ENCODE assay signal across 36 cellular contexts in genomic region chr22:22196833-22197477, GRCh38. TPM values are rescaled to one million over a fixed set of nuclear protein-coding genes. Genes with fewer than 3 reads are reported as not detected.
"Had no signal": no experiment of that assay in that cellular context is flagged by ENCODE, and none has a peak within 500 bp of the region (broad histone marks: within the 10 kb centered on the region; RNA-seq: fewer than 3 reads in every experiment).

No MANE protein-coding gene starts in this region.

- ATAC-seq: activated T-cell treated with anti-CD3 and anti-CD28 coated beads, Interleukin-2, amount 50 U/mL, for 4 hours; activated T-helper 17 cell treated with anti-CD3 and anti-CD28 coated beads, Interleukin-2, amount 50 U/mL, for 72 hours; foreskin keratinocyte; left lung; sciatic nerve; stimulated activated effector memory CD8-positive, alpha-beta T cell treated with anti-CD3 and anti-CD28 coated beads, Interleukin-12 subunit alpha, Interleukin-12 subunit beta, amount 100 ng/mL, for 72 hours; upper lobe of right lung had no signal

- H3K27ac Mint-ChIP-seq: activated CD4-positive, alpha-beta memory T cell treated with anti-CD3 and anti-CD28 coated beads, Interleukin-2, amount 10 ng/mL, durations not matched to agents 7 days and 5 days; activated CD4-positive, alpha-beta T cell treated with anti-CD3 and anti-CD28 coated beads, Interleukin-2, amount 10 ng/mL, durations not matched to agents 7 days and 5 days; activated T-helper 17 cell treated with anti-CD3 and anti-CD28 coated beads, Interleukin-2, amount 50 U/mL, for 72 hours; endodermal cell; nephron; stimulated activated effector memory CD8-positive, alpha-beta T cell treated with anti-CD3 and anti-CD28 coated beads, Interleukin-12 subunit alpha, Interleukin-12 subunit beta, amount 100 ng/mL, for 72 hours had no signal

- H3K9me3 Mint-ChIP-seq: activated CD4-positive, alpha-beta memory T cell treated with anti-CD3 and anti-CD28 coated beads, Interleukin-2, amount 10 ng/mL, durations not matched to agents 7 days and 5 days; activated CD4-positive, alpha-beta T cell treated with anti-CD3 and anti-CD28 coated beads, Interleukin-2, amount 10 ng/mL, durations not matched to agents 7 days and 5 days; activated T-cell treated with anti-CD3 and anti-CD28 coated beads, Interleukin-2, amount 50 U/mL, for 4 hours; activated T-helper 17 cell treated with anti-CD3 and anti-CD28 coated beads, Interleukin-2, amount 50 U/mL, for 72 hours; endodermal cell; stimulated activated effector memory CD8-positive, alpha-beta T cell treated with anti-CD3 and anti-CD28 coated beads, Interleukin-12 subunit alpha, Interleukin-12 subunit beta, amount 100 ng/mL, for 72 hours had no signal

- H3K4me3 Mint-ChIP-seq: activated CD4-positive, alpha-beta memory T cell treated with anti-CD3 and anti-CD28 coated beads, Interleukin-2, amount 10 ng/mL, durations not matched to agents 7 days and 5 days; activated CD4-positive, alpha-beta T cell treated with anti-CD3 and anti-CD28 coated beads, Interleukin-2, amount 10 ng/mL, durations not matched to agents 7 days and 5 days; activated T-cell treated with anti-CD3 and anti-CD28 coated beads, Interleukin-2, amount 50 U/mL, for 4 hours; activated T-helper 17 cell treated with anti-CD3 and anti-CD28 coated beads, Interleukin-2, amount 50 U/mL, for 72 hours; endodermal cell; nephron; stimulated activated effector memory CD8-positive, alpha-beta T cell treated with anti-CD3 and anti-CD28 coated beads, Interleukin-12 subunit alpha, Interleukin-12 subunit beta, amount 100 ng/mL, for 72 hours had no signal

- H3K4me3 ChIP-seq: breast epithelium, left lung, lower lobe of right lung, mucosa of descending colon, prostate gland, skin epidermis, stomach, suprapubic skin, tibial artery, upper lobe of right lung had no signal

- DNase-seq: activated CD4-positive, alpha-beta memory T cell treated with anti-CD3 and anti-CD28 coated beads, Interleukin-2, amount 10 ng/mL, durations not matched to agents 7 days and 5 days; activated CD4-positive, alpha-beta T cell treated with anti-CD3 and anti-CD28 coated beads, Interleukin-2, amount 10 ng/mL, durations not matched to agents 7 days and 5 days; activated CD4-positive, CD25-positive, alpha-beta regulatory T cell treated with anti-CD3 and anti-CD28 coated beads, Interleukin-2, amount 50 U/mL, for 72 hours; activated CD8-positive, alpha-beta memory T cell treated with anti-CD3 and anti-CD28 coated beads, Interleukin-2, amount 50 U/mL, for 48 hours; activated gamma-delta T cell treated with Interleukin-2 at 50 U/mL for 16 hours; activated naive CD4-positive, alpha-beta T cell treated with anti-CD3 and anti-CD28 coated beads, Interleukin-2, amount 50 U/mL, for 16 hours; activated T-cell treated with anti-CD3 and anti-CD28 coated beads, Interleukin-2, amount 50 U/mL, for 4 hours; central memory CD4-positive, alpha-beta T cell; endodermal cell; foreskin keratinocyte; left lung; lower lobe of right lung; mesenchymal stem cell; mucosa of descending colon; retina; stimulated activated CD4-positive, alpha-beta T cell treated with anti-CD3 and anti-CD28 coated beads, Interleukin-4, amount 100 ng/mL, for 24 hours; stomach; T-helper 9 cell; tibial artery; upper lobe of right lung; WERI-Rb-1 had no signal

- H3K4me1 Mint-ChIP-seq: activated T-helper 17 cell treated with anti-CD3 and anti-CD28 coated beads, Interleukin-2, amount 50 U/mL, for 72 hours; endodermal cell; nephron; stimulated activated effector memory CD8-positive, alpha-beta T cell treated with anti-CD3 and anti-CD28 coated beads, Interleukin-12 subunit alpha, Interleukin-12 subunit beta, amount 100 ng/mL, for 72 hours had no signal

- H3K9me3 ChIP-seq: breast epithelium, left lung, lower lobe of right lung, mucosa of descending colon, prostate gland, stomach, suprapubic skin, tibial artery, upper lobe of right lung had no signal

- FAIRE-seq: islet of Langerhans, TTC549 had no signal

- H3K36me3 ChIP-seq: breast epithelium, left lung, lower lobe of right lung, prostate gland, stomach, suprapubic skin, tibial artery, upper lobe of right lung, WERI-Rb-1 had no signal

- H3K4me1 ChIP-seq: breast epithelium, foreskin keratinocyte, left lung, lower lobe of right lung, prostate gland, stomach, suprapubic skin, tibial artery, upper lobe of right lung had no signal

- H3K36me3 Mint-ChIP-seq: stimulated activated effector memory CD8-positive, alpha-beta T cell treated with anti-CD3 and anti-CD28 coated beads, Interleukin-12 subunit alpha, Interleukin-12 subunit beta, amount 100 ng/mL, for 72 hours had no signal

- H3K27ac ChIP-seq: breast epithelium, foreskin keratinocyte, left lung, lower lobe of right lung, prostate gland, skin epidermis, stomach, suprapubic skin, tibial artery, upper lobe of right lung, WERI-Rb-1 had no signal

RNA-seq across cellular contexts. Expression of gene VPREB1, which starts 47.6 kb away (rescaled TPM):
- total RNA-seq: activated CD4-positive, alpha-beta memory T cell treated with anti-CD3 and anti-CD28 coated beads, Interleukin-2, amount 10 ng/mL, durations not matched to agents 7 days and 5 days; activated CD4-positive, alpha-beta T cell treated with anti-CD3 and anti-CD28 coated beads, Interleukin-2, amount 10 ng/mL, durations not matched to agents 7 days and 5 days; activated T-cell treated with anti-CD3 and anti-CD28 coated beads, Interleukin-2, amount 50 U/mL, for 4 hours; activated T-helper 17 cell treated with anti-CD3 and anti-CD28 coated beads, Interleukin-2, amount 50 U/mL, for 72 hours; breast epithelium; endodermal cell; esophagus mucosa; foreskin keratinocyte; glomerular endothelial cell; left lung; lower lobe of right lung; mucosa of descending colon; myocyte; osteocyte; prostate gland; sciatic nerve; suprapubic skin; T-helper 1 cell treated with Interleukin-12 subunit alpha and Interleukin-12 subunit beta and Interleukin-4 antibody, amounts not matched to agents 30 ng/mL and 1 ng/mL, for 36 hours; upper lobe of right lung had no signal
- polyA plus RNA-seq: foreskin keratinocyte had no signal
